ENCODE assay signal across 18 cellular contexts in genomic region chr7:74535951-74536356, GRCh38.
DNase-seq lines count a peak whose midpoint lies in the region; ATAC-seq, FAIRE-seq and TF ChIP-seq lines count a peak whose summit lies in the region.
"Had no signal": no experiment of that assay in that cellular context is flagged by ENCODE, and none has a peak within 500 bp of the region (broad histone marks: within the 10 kb centered on the region; RNA-seq: fewer than 3 reads in every experiment).

No MANE protein-coding gene starts in this region.

- H3K4me2 ChIP-seq in HepG2 (ENCODE audit: low read depth, low read length) = peak overlapping the region; percentile 50
- H3K4me2 ChIP-seq: PC-9 had no signal

- H3K27me3 ChIP-seq in cardiac muscle cell (no peaks in the 10 kb centered on the region), HepG2 (ENCODE audit: control insufficient read depth in 1 of 2, insufficient read depth in 2 of 2, low read length in 2 of 2) (no peaks in the 10 kb centered on the region), thyroid gland (no peaks in the 10 kb centered on the region)
- H3K27me3 ChIP-seq: BE2C had no signal

- 0% methylated on average over 1 of the region's 13 CpGs for WGBS in HepG2 (ENCODE audit: low lambda C conversion rate)
- 70 to 86% methylated on average over 7 to 11 of the region's 13 CpGs for WGBS in thyroid gland, 2 donors

- H3K4me3 ChIP-seq in cardiac muscle cell = no peak overlapping the region
- H3K4me3 ChIP-seq in HepG2 (replicated peaks in 1 of 3; ENCODE audit: insufficient read depth in 1 of 3, low read depth in 2 of 3, low read length in 3 of 3) = peak overlapping the region in 1 of 3 experiments; percentile 11; a peak in 1 of 6 replicates
- no peak overlapping the region for H3K4me3 ChIP-seq in thyroid gland (replicated peaks in 1 of 3)
- H3K4me3 ChIP-seq: PC-9 had no signal

- CTCF ChIA-PET in RWPE1 (lab: Yijun Ruan, JAX) = no interaction called here
- CTCF ChIA-PET in HepG2 (lab: Yijun Ruan, JAX; ENCODE audit: low intra/inter-chr PET ratio, low total read pairs) = no interaction called here

- H3K79me2 ChIP-seq in HepG2 (ENCODE audit: insufficient read depth, low read length) = no peaks in the 10 kb centered on the region

- no peak for TF ChIP-seq CTCF in RWPE1 (conservative IDR thresholded peaks at IDR 0.05; ENCODE audit: low read depth)
- no peak for TF ChIP-seq CTCF in cardiac muscle cell (IDR thresholded peaks at IDR 0.05; ENCODE audit: low read depth, low read length)
- 0 out of 2 replicates have a peak, but pooled peaks have one; percentile 25 for TF ChIP-seq CTCF in HepG2 (CRISPR knock-in tag; IDR thresholded peaks at IDR 0.05)
- no peak for TF ChIP-seq CTCF in thyroid gland (IDR thresholded peaks at IDR 0.05)

- peak; percentile 64 for FAIRE-seq in HepG2 (lab: Jason Lieb, UNC)
- FAIRE-seq: GM12892, H54 had no signal

- TF ChIP-seq RAD21 in HepG2 (CRISPR knock-in tag; IDR thresholded peaks at IDR 0.05) = no peak

- H3K4me1 ChIP-seq in cardiac muscle cell (ENCODE audit: low read depth) (no peaks in the 10 kb centered on the region), HepG2 (ENCODE audit: insufficient read depth, low read length) (peaks cover 19% of the 10 kb centered on the region), thyroid gland (peaks cover 10 to 11% of the 10 kb centered on the region in 2 donors)
- H3K4me1 ChIP-seq: BE2C had no signal

- in situ Hi-C loops in HepG2 (cut with HindIII; ENCODE audit: extremely low pct_ligation_motif_present, low pct_unique_long_range_greater_than_20kb) = no loop called here

- no peak overlapping the region for H3K9ac ChIP-seq in HepG2 (ENCODE audit: insufficient read depth, low read depth, low read length)

- no peak overlapping the region for H2AFZ ChIP-seq in HepG2 (ENCODE audit: low read length)
- H2AFZ ChIP-seq: PC-9 had no signal

- TF ChIP-seq EP300 in HepG2 (IDR thresholded peaks at IDR 0.05; ENCODE audit: low read depth in 2 of 2, low read length in 2 of 2) = peak in 1 of 2 experiments; percentile 41; a peak in 1 of 4 replicates
- no peak for TF ChIP-seq EP300 in HepG2 (CRISPR knock-in tag; IDR thresholded peaks at IDR 0.05; ENCODE audit: borderline replicate concordance)

- POLR2A ChIA-PET in RWPE1 (lab: Yijun Ruan, JAX; ENCODE audit: low non-redundant PET) (no interaction called here), HepG2 (lab: Yijun Ruan, JAX) (interaction anchor here (1.1 kb wide), 1 partner anchor 83 kb away, joined by 3 read pairs; no protein-coding TSS in a partner anchor)

- H3K36me3 ChIP-seq in cardiac muscle cell = peaks cover 5% of the 10 kb centered on the region
- peaks cover 6 to 8% of the 10 kb centered on the region in 2 experiments; a peak in 3 of 5 replicates for H3K36me3 ChIP-seq in HepG2 (replicated peaks in 1 of 2; ENCODE audit: control insufficient read depth in 1 of 2, insufficient read depth in 2 of 2, low read length in 2 of 2)
- peaks cover 0 to 3% of the 10 kb centered on the region in 2 donors for H3K36me3 ChIP-seq in thyroid gland

- no peaks in the 10 kb centered on the region for H4K20me1 ChIP-seq in HepG2 (ENCODE audit: insufficient read depth, low read length)

- H3K9me3 ChIP-seq in cardiac muscle cell (ENCODE audit: low read depth) (no peaks in the 10 kb centered on the region), HepG2 (ENCODE audit: low read length) (no peaks in the 10 kb centered on the region), thyroid gland (no peaks in the 10 kb centered on the region)
- H3K9me3 ChIP-seq: BE2C had no signal

- DNase-seq in RWPE1 (ENCODE audit: low spot score) = no peak
- DNase-seq in cardiac muscle cell (ENCODE audit: low read depth in 1 of 2, low spot score in 1 of 2) = no peak
- peak; percentile 63 for DNase-seq in HepG2 (ENCODE audit: low spot score)
- DNase-seq in thyroid gland = no peak
- DNase-seq in SKM-1 (lab: John Stamatoyannopoulos, UW; ENCODE audit: unreplicated experiment) = no peak
- no peak for DNase-seq in NCI-H2171 (lab: John Stamatoyannopoulos, UW)
- DNase-seq in NCI-H524 (lab: John Stamatoyannopoulos, UW) = no peak
- DNase-seq: BE2C; CD4-positive, alpha-beta memory T cell; DND-41; GDM1; NCI-H226; NCI-H526 treated with DMSO at 0.1 percent for 48 hours; NK-92 treated with Interleukin-12 subunit alpha and Interleukin-12 subunit beta, amount 100 ng/mL, for 24 hours; PC-9; SHP77 treated with DMSO at 0.1 percent for 48 hours had no signal

- intact Hi-C loops in HepG2 (cut with micrococcal nuclease; ENCODE audit: unreplicated experiment) (no loop called here), thyroid gland (cut with DNase I) (loop anchor here (10.0 kb wide), 1 partner anchor 111 kb away; no protein-coding TSS in a partner anchor)

- H3K27ac ChIP-seq in RWPE1 (peak overlapping the region; percentile 50), cardiac muscle cell (peak overlapping the region; percentile 51), HepG2 (ENCODE audit: extremely low read length, insufficient read depth, low read length) (peak overlapping the region; percentile 30), thyroid gland (peak overlapping the region; percentile 41 to 73 (median 63))
- H3K27ac ChIP-seq: PC-9 had no signal

- TF ChIP-seq POLR2A in HepG2 (IDR thresholded peaks at IDR 0.05; ENCODE audit: insufficient read depth in 1 of 2, low read depth in 2 of 2, low read length in 2 of 2) (no peak), thyroid gland (IDR thresholded peaks at IDR 0.05) (no peak)

- peak; percentile 92 for ATAC-seq in HepG2

- BruUV-seq in HepG2 (replicated peaks; lab: Mats Ljungman, UMichigan) = no TSS peak

TF ChIP-seq in HepG2, 621 proteins besides CTCF, POLR2A, EP300 and RAD21 (continues in another document):
- TF ChIP-seq, protein P1, sequence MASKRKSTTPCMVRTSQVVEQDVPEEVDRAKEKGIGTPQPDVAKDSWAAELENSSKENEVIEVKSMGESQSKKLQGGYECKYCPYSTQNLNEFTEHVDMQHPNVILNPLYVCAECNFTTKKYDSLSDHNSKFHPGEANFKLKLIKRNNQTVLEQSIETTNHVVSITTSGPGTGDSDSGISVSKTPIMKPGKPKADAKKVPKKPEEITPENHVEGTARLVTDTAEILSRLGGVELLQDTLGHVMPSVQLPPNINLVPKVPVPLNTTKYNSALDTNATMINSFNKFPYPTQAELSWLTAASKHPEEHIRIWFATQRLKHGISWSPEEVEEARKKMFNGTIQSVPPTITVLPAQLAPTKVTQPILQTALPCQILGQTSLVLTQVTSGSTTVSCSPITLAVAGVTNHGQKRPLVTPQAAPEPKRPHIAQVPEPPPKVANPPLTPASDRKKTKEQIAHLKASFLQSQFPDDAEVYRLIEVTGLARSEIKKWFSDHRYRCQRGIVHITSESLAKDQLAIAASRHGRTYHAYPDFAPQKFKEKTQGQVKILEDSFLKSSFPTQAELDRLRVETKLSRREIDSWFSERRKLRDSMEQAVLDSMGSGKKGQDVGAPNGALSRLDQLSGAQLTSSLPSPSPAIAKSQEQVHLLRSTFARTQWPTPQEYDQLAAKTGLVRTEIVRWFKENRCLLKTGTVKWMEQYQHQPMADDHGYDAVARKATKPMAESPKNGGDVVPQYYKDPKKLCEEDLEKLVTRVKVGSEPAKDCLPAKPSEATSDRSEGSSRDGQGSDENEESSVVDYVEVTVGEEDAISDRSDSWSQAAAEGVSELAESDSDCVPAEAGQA (IDR thresholded peaks at IDR 0.05; ENCODE audit: low read depth) = 0 out of 2 replicates have a peak, but pooled peaks have one; percentile 21
- TF ChIP-seq, protein P1 (CRISPR knock-in tag; IDR thresholded peaks at IDR 0.05; ENCODE audit: borderline replicate concordance) = no peak
- TF ChIP-seq MTA1 (CRISPR knock-in tag; IDR thresholded peaks at IDR 0.05; ENCODE audit: borderline replicate concordance) (peak; percentile 36; the same call in 1 of the 2 replicates), ZMYM3 (CRISPR knock-in tag; IDR thresholded peaks at IDR 0.05) (peak; percentile 94), HNF4G (IDR thresholded peaks at IDR 0.05; ENCODE audit: borderline replicate concordance, low read depth, low read length) (peak; percentile 32; the same call in 1 of the 2 replicates), HNF4G (CRISPR knock-in tag; IDR thresholded peaks at IDR 0.05; ENCODE audit: borderline replicate concordance, low read depth) (no peak), KMT2A (CRISPR knock-in tag; IDR thresholded peaks at IDR 0.05) (0 out of 2 replicates have a peak, but pooled peaks have one; percentile 21), ZNF468 (CRISPR knock-in tag; IDR thresholded peaks at IDR 0.05) (no peak), ZNF839 (CRISPR knock-in tag; IDR thresholded peaks at IDR 0.05; ENCODE audit: borderline replicate concordance) (no peak), NAIF1 (CRISPR knock-in tag; IDR thresholded peaks at IDR 0.05; ENCODE audit: borderline replicate concordance) (no peak), ATF2 (CRISPR knock-in tag; IDR thresholded peaks at IDR 0.05) (0 out of 2 replicates have a peak, but pooled peaks have one; percentile 28), PLRG1 (conservative IDR thresholded peaks at IDR 0.05) (no peak)
